7 cellular contexts compared by ENCODE assay signal in genomic region chr17:59850311-59850710, GRCh38. TPM values are rescaled to one million over a fixed set of nuclear protein-coding genes. Genes with fewer than 3 reads are reported as not detected.
DNase-seq lines count a peak whose midpoint lies in the region; ATAC-seq, FAIRE-seq and TF ChIP-seq lines count a peak whose summit lies in the region.
"Not testable (repeated sequence)": the region's sequence is repeated elsewhere in the genome, so short reads cannot be mapped to it uniquely, and the experiment has no call there.

No MANE protein-coding gene starts in this region.

- not testable (repeated sequence) for H3K27me3 Mint-ChIP-seq in T-helper 17 cell; chondrocyte (ENCODE audit: low read depth)

- H4K20me1 ChIP-seq in PC-9 (ENCODE audit: insufficient read depth); HepG2 (ENCODE audit: insufficient read depth, low read length): not testable (repeated sequence)

- not testable (repeated sequence) for TF ChIP-seq EP300 in HepG2 (IDR thresholded peaks at IDR 0.05; ENCODE audit: low read depth in 2 of 2, low read length in 2 of 2); HepG2 (CRISPR knock-in tag; IDR thresholded peaks at IDR 0.05; ENCODE audit: borderline replicate concordance); stomach (IDR thresholded peaks at IDR 0.05)

- H2AFZ ChIP-seq in PC-9; HepG2 (ENCODE audit: low read length): not testable (repeated sequence)

- ATAC-seq in T-helper 17 cell, HepG2: not testable (repeated sequence)

- H3K4me1 ChIP-seq in PC-9 (replicated peaks; ENCODE audit: insufficient read depth) (peaks cover 89% of the 10 kb centered on the region), HepG2 (ENCODE audit: insufficient read depth, low read length) (peaks cover 95% of the 10 kb centered on the region), rectal smooth muscle tissue (ENCODE audit: control insufficient read depth, insufficient read depth, low read length) (peaks cover 34% of the 10 kb centered on the region), stomach (peaks cover 61 to 100% (median 89%) of the 10 kb centered on the region in 4 donors)

- H3K4me3 ChIP-seq in PC-9; HepG2 (replicated peaks in 1 of 3; ENCODE audit: insufficient read depth in 1 of 3, low read depth in 2 of 3, low read length in 3 of 3); rectal smooth muscle tissue (ENCODE audit: low read length); stomach: not testable (repeated sequence)

- not testable (repeated sequence) for H3K27me3 ChIP-seq in PC-9 (ENCODE audit: insufficient read depth, low read depth); HepG2 (ENCODE audit: control insufficient read depth in 1 of 2, insufficient read depth in 2 of 2, low read length in 2 of 2); rectal smooth muscle tissue (ENCODE audit: control insufficient read depth, insufficient read depth, low read length); stomach

- peaks cover 27% of the 10 kb centered on the region for H3K79me2 ChIP-seq in PC-9 (ENCODE audit: low read depth)
- not testable (repeated sequence) for H3K79me2 ChIP-seq in HepG2 (ENCODE audit: insufficient read depth, low read length)

- not testable (repeated sequence) for TF ChIP-seq POLR2A in HepG2 (IDR thresholded peaks at IDR 0.05; ENCODE audit: insufficient read depth in 1 of 2, low read depth in 2 of 2, low read length in 2 of 2); stomach (IDR thresholded peaks at IDR 0.05)

- WGBS in HepG2 (ENCODE audit: low lambda C conversion rate), result 98% methylated on average over 15 of the region's 15 CpGs
- 48 to 76% (median 56%) methylated on average over 15 of the region's 15 CpGs for WGBS in stomach, 5 donors

- intact Hi-C loops in PC-9 (cut with micrococcal nuclease; ENCODE audit: unreplicated experiment); HepG2 (cut with micrococcal nuclease; ENCODE audit: unreplicated experiment); stomach (cut with DNase I; ENCODE audit: low total_unique reads): not testable (repeated sequence)

- DNase-seq in PC-9; T-helper 17 cell; chondrocyte (ENCODE audit: low spot score); HepG2 (ENCODE audit: low spot score): not testable (repeated sequence)
- peak; percentile 30 for DNase-seq in stomach

- H3K9me2 ChIP-seq in PC-9 (ENCODE audit: insufficient read depth), result not testable (repeated sequence)

- H3K9ac ChIP-seq in HepG2 (ENCODE audit: insufficient read depth, low read depth, low read length); rectal smooth muscle tissue (ENCODE audit: low read length): not testable (repeated sequence)

- H3K4me2 ChIP-seq in PC-9; HepG2 (ENCODE audit: low read depth, low read length): not testable (repeated sequence)

- H3K27ac Mint-ChIP-seq in T-helper 17 cell (peak overlapping the region; percentile 16), chondrocyte (ENCODE audit: unreplicated experiment) (peak overlapping the region; percentile 74)

- not testable (repeated sequence) for BruUV-seq in PC-9 (replicated peaks; lab: Mats Ljungman, UMichigan); HepG2 (replicated peaks; lab: Mats Ljungman, UMichigan)

- H3K9me3 Mint-ChIP-seq in chondrocyte (ENCODE audit: low read depth), result not testable (repeated sequence)

- not testable (repeated sequence) for TF ChIP-seq RAD21 in HepG2 (CRISPR knock-in tag; IDR thresholded peaks at IDR 0.05)

- H3K36me3 ChIP-seq in PC-9 (ENCODE audit: low read depth); HepG2 (replicated peaks in 1 of 2; ENCODE audit: control insufficient read depth in 1 of 2, insufficient read depth in 2 of 2, low read length in 2 of 2); rectal smooth muscle tissue (ENCODE audit: control insufficient read depth, insufficient read depth, low read length); stomach: not testable (repeated sequence)

- H3F3A ChIP-seq in PC-9 (ENCODE audit: insufficient read depth, low read depth), result peaks cover 81% of the 10 kb centered on the region

- H3K9me3 ChIP-seq in PC-9 (ENCODE audit: insufficient read depth, low read depth); T-helper 17 cell (ENCODE audit: control insufficient read depth, low read length, poor library complexity, severe bottlenecking); HepG2 (ENCODE audit: low read length); stomach: not testable (repeated sequence)

- not testable (repeated sequence) for TF ChIP-seq CTCF in C4-2B (conservative IDR thresholded peaks at IDR 0.05); PC-9 (conservative IDR thresholded peaks at IDR 0.05); chondrocyte (IDR thresholded peaks at IDR 0.05); HepG2 (CRISPR knock-in tag; IDR thresholded peaks at IDR 0.05); stomach (IDR thresholded peaks at IDR 0.05)

- H3K4me1 Mint-ChIP-seq in T-helper 17 cell, result peaks cover 39% of the 10 kb centered on the region
- peaks cover 82% of the 10 kb centered on the region for H3K4me1 Mint-ChIP-seq in chondrocyte (ENCODE audit: low read depth)

- H3K27ac ChIP-seq in C4-2B, result peak overlapping the region; percentile 90
- peak overlapping the region; percentile 99 for H3K27ac ChIP-seq in PC-9
- H3K27ac ChIP-seq in HepG2 (ENCODE audit: extremely low read length, insufficient read depth, low read length), result not testable (repeated sequence)
- peak overlapping the region; percentile 96 for H3K27ac ChIP-seq in rectal smooth muscle tissue (ENCODE audit: low read depth, low read length)
- H3K27ac ChIP-seq in stomach, result peak overlapping the region; percentile 92 to 100 (median 96)

- FAIRE-seq in HepG2 (lab: Jason Lieb, UNC), result not testable (repeated sequence)

- CTCF ChIA-PET in PC-9 (lab: Charles Lee); HepG2 (lab: Yijun Ruan, JAX; ENCODE audit: low intra/inter-chr PET ratio, low total read pairs): not testable (repeated sequence)

- in situ Hi-C loops in HepG2 (cut with HindIII; ENCODE audit: extremely low pct_ligation_motif_present, low pct_unique_long_range_greater_than_20kb), result not testable (repeated sequence)

- not testable (repeated sequence) for H3K4me3 Mint-ChIP-seq in T-helper 17 cell; chondrocyte (ENCODE audit: unreplicated experiment)

- POLR2A ChIA-PET in PC-9 (lab: Charles Lee; ENCODE audit: unreplicated experiment), result interaction anchor here (0.6 kb wide), 2 partner anchors 142 to 580 kb away, joined by 3 to 7 read pairs; no protein-coding TSS in a partner anchor
- POLR2A ChIA-PET in HepG2 (lab: Yijun Ruan, JAX), result interaction anchor here (5.5 to 20.0 kb wide), 3 partner anchors 13 to 97 kb away, joined by 75 to 501 read pairs (median 400); no protein-coding TSS in a partner anchor

- H3K36me3 Mint-ChIP-seq in T-helper 17 cell (ENCODE audit: low read depth); chondrocyte (ENCODE audit: low read depth): not testable (repeated sequence)

RNA-seq across cellular contexts. Expression of gene TUBD1, which starts 42.4 kb away (rescaled TPM):
- total RNA-seq in PC-9 (2021) (11.8 and 13.5 TPM in 2 replicates), T-helper 17 cell (1 to 10 TPM; 6.3 to 8.6 TPM), chondrocyte (6.0 to 10.5 TPM (median 6.0 TPM) in 3 replicates), HepG2 (2016; rRNA removed; fragmentation: Illumina TruSeq; extraction: Trizol) (25.9 and 38.7 TPM in 2 replicates), stomach (10 to 100 TPM in 4 of 5 donors, not detected in 1; 10.1 to 28.6 (median 15.1) TPM)
- 20.1 and 20.5 TPM in 2 replicates for total RNA-seq in HepG2 (2016; cell fraction: cytosol; rRNA removed; fragmentation: Illumina TruSeq; extraction: Trizol; ENCODE audit: low read depth)
- total RNA-seq in HepG2 (2016; cell fraction: insoluble cytoplasmic fraction; rRNA removed; fragmentation: Illumina TruSeq; extraction: Trizol), result 28.3 and 37.1 TPM in 2 replicates
- 26.6 and 28.2 TPM in 2 replicates for total RNA-seq in HepG2 (2016; cell fraction: membrane; rRNA removed; fragmentation: Illumina TruSeq; extraction: Trizol)
- 12.1 and 17.0 TPM in 2 replicates for total RNA-seq in HepG2 (2016; cell fraction: nucleus; rRNA removed; fragmentation: Illumina TruSeq; extraction: Trizol)
- polyA plus RNA-seq in HepG2 (2011; rRNA removed) (14.0 and 18.2 TPM in 2 replicates), stomach (10 to 100 TPM in 1 of 3 donors, 1 to 10 TPM in 2; 5.9 to 15.3 (median 7.5) TPM)
- polyA plus RNA-seq in HepG2 (2011; cell fraction: cytosol; rRNA removed), result 9.3 and 14.8 TPM in 2 replicates
- 4.8 and 5.8 TPM in 2 replicates for polyA plus RNA-seq in HepG2 (2011; cell fraction: nucleus; rRNA removed)
- polyA plus RNA-seq in HepG2 (2012), result 21.1 and 22.1 TPM in 2 replicates
- 6.2 and 9.4 TPM in 2 replicates for polyA plus RNA-seq in HepG2 (2016; cell fraction: cytosol; fragmentation: Illumina TruSeq; extraction: Trizol; ENCODE audit: low read depth)
- 31.1 and 38.5 TPM in 2 replicates for polyA plus RNA-seq in HepG2 (2016; cell fraction: insoluble cytoplasmic fraction; fragmentation: Illumina TruSeq; extraction: Trizol; ENCODE audit: low read depth)
- polyA plus RNA-seq in HepG2 (2016; cell fraction: membrane; fragmentation: Illumina TruSeq; extraction: Trizol; ENCODE audit: low read depth), result 13.5 and 16.0 TPM in 2 replicates
- polyA plus RNA-seq in HepG2 (2016; cell fraction: nucleus; fragmentation: Illumina TruSeq; extraction: Trizol; ENCODE audit: insufficient read depth, low read depth), result 17.6 and 25.2 TPM in 2 replicates
- polyA minus RNA-seq in HepG2 (2011; rRNA and poly(A)+ RNA removed; ENCODE audit: low replicate concordance), result 20.7 and 40.9 TPM in 2 replicates
- 8.2 and 12.0 TPM in 2 replicates for polyA minus RNA-seq in HepG2 (2011; cell fraction: cytosol; rRNA and poly(A)+ RNA removed)
- polyA minus RNA-seq in HepG2 (2011; cell fraction: nucleus; rRNA and poly(A)+ RNA removed), result 26.5 and 31.5 TPM in 2 replicates

RNA-seq across cellular contexts. Expression of gene RPS6KB1, which starts 42.6 kb away (rescaled TPM):
- total RNA-seq in PC-9 (2021), result 31.4 and 41.8 TPM in 2 replicates
- 100 to 1,000 TPM in 1 of 2 donors, 10 to 100 TPM in 1; 86.6 to 105 TPM for total RNA-seq in T-helper 17 cell
- 29.0 to 36.9 TPM (median 29.6 TPM) in 3 replicates for total RNA-seq in chondrocyte
- total RNA-seq in HepG2 (2016; rRNA removed; fragmentation: Illumina TruSeq; extraction: Trizol), result 42.2 and 44.3 TPM in 2 replicates
- total RNA-seq in HepG2 (2016; cell fraction: cytosol; rRNA removed; fragmentation: Illumina TruSeq; extraction: Trizol; ENCODE audit: low read depth), result 12.7 and 14.4 TPM in 2 replicates
- 42.8 and 47.7 TPM in 2 replicates for total RNA-seq in HepG2 (2016; cell fraction: insoluble cytoplasmic fraction; rRNA removed; fragmentation: Illumina TruSeq; extraction: Trizol)
- total RNA-seq in HepG2 (2016; cell fraction: membrane; rRNA removed; fragmentation: Illumina TruSeq; extraction: Trizol), result 13.4 and 15.4 TPM in 2 replicates
- total RNA-seq in HepG2 (2016; cell fraction: nucleus; rRNA removed; fragmentation: Illumina TruSeq; extraction: Trizol), result 37.6 and 39.2 TPM in 2 replicates
- polyA plus RNA-seq in HepG2 (2011; rRNA removed), result 16.5 and 19.9 TPM in 2 replicates
- polyA plus RNA-seq in HepG2 (2011; cell fraction: cytosol; rRNA removed), result 6.6 and 10.9 TPM in 2 replicates
- polyA plus RNA-seq in HepG2 (2011; cell fraction: nucleus; rRNA removed), result 15.6 and 21.2 TPM in 2 replicates
- 30.9 and 32.5 TPM in 2 replicates for polyA plus RNA-seq in HepG2 (2012)
- 2.8 and 3.4 TPM in 2 replicates for polyA plus RNA-seq in HepG2 (2016; cell fraction: cytosol; fragmentation: Illumina TruSeq; extraction: Trizol; ENCODE audit: low read depth)
- polyA plus RNA-seq in HepG2 (2016; cell fraction: insoluble cytoplasmic fraction; fragmentation: Illumina TruSeq; extraction: Trizol; ENCODE audit: low read depth), result 43.5 and 47.4 TPM in 2 replicates
- polyA plus RNA-seq in HepG2 (2016; cell fraction: membrane; fragmentation: Illumina TruSeq; extraction: Trizol; ENCODE audit: low read depth), result 7.6 and 9.0 TPM in 2 replicates
- 56.0 and 56.9 TPM in 2 replicates for polyA plus RNA-seq in HepG2 (2016; cell fraction: nucleus; fragmentation: Illumina TruSeq; extraction: Trizol; ENCODE audit: insufficient read depth, low read depth)
- polyA minus RNA-seq in HepG2 (2011; rRNA and poly(A)+ RNA removed; ENCODE audit: low replicate concordance), result 6.7 and 16.4 TPM in 2 replicates
- polyA minus RNA-seq in HepG2 (2011; cell fraction: cytosol; rRNA and poly(A)+ RNA removed), result 17.8 and 17.9 TPM in 2 replicates
- polyA minus RNA-seq in HepG2 (2011; cell fraction: nucleus; rRNA and poly(A)+ RNA removed), result 61.5 and 91.5 TPM in 2 replicates
- 100 to 1,000 TPM in 1 of 5 donors, 10 to 100 TPM in 4; 26.3 to 129 (median 62.6) TPM for total RNA-seq in stomach
- polyA plus RNA-seq in stomach, result 10 to 100 TPM in 1 of 3 donors, 1 to 10 TPM in 2; 9.4 to 14.8 (median 9.7) TPM
